In the genomic region with DNA sequence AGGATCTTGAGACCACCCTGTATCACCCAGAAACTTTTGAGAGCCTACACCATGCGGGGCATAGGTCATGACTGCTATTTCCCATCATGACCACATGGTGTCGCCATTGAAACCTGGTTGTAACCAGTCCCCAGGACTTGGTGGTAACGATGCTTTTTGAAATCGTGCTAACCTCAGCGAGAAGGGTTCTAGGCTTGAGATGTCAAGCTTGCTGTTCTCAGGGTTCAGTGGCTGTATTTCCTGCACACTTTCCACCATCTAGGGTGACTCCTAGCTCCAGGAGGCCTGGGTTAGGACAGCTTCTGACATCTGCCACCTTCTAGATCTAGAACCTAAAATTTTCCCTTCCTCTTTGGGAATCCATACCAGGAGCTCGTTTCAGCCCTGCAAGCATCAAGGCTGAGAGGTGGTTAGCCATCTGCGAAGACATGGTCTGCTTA, we compare ENCODE assay signal across 8 cellular contexts. TPM values are rescaled to one million over a fixed set of nuclear protein-coding genes. Genes with fewer than 3 reads are reported as not detected.
A peak's percentile ranks its signal among the peaks of the same experiment; 100 is the strongest.
DNase-seq lines count a peak whose midpoint lies in the region; ATAC-seq, FAIRE-seq and TF ChIP-seq lines count a peak whose summit lies in the region.

No MANE protein-coding gene starts in this region.

- H3K36me3 Mint-ChIP-seq in Calu3 (ENCODE audit: insufficient read depth, unreplicated experiment): no peaks in the 10 kb centered on the region
- H3K36me3 Mint-ChIP-seq in naive thymus-derived CD8-positive, alpha-beta T cell: no peaks in the 10 kb centered on the region

- H2AFZ ChIP-seq in OCI-LY3 (ENCODE audit: low read depth, low read length): peak overlapping the region; percentile 97; the same call in 1 of the 2 replicates

- CTCF ChIA-PET in Calu3 (lab: Charles Lee): interaction anchor here (0.6 to 1.9 kb wide), 8 partner anchors 9 to 205 kb away, joined by 3 to 7 read pairs (median 4); a partner anchor contains a TSS

- no peak overlapping the region for H3K27ac Mint-ChIP-seq in Calu3 (ENCODE audit: unreplicated experiment)
- H3K27ac Mint-ChIP-seq in naive thymus-derived CD8-positive, alpha-beta T cell: peak overlapping the region in 1 of 10 donors; percentile 10

- no peak overlapping the region for H3K27ac ChIP-seq in OCI-LY3 (ENCODE audit: low read length)
- H3K27ac ChIP-seq in esophagus squamous epithelium: no peak overlapping the region

- H3K9me3 Mint-ChIP-seq in Calu3 (ENCODE audit: low read depth, unreplicated experiment): no peaks in the 10 kb centered on the region
- H3K9me3 Mint-ChIP-seq in naive thymus-derived CD8-positive, alpha-beta T cell: no peaks in the 10 kb centered on the region

- BruUV-seq in Calu3 (replicated peaks; lab: Mats Ljungman, UMichigan): no TSS peak

- H3K4me3 ChIP-seq in OCI-LY3 (ENCODE audit: low read length) (peak overlapping the region; percentile 64), esophagus squamous epithelium (no peak overlapping the region)

- H3K27me3 Mint-ChIP-seq in Calu3 (ENCODE audit: unreplicated experiment): no peaks in the 10 kb centered on the region
- H3K27me3 Mint-ChIP-seq in naive thymus-derived CD8-positive, alpha-beta T cell: no peaks in the 10 kb centered on the region

- POLR2A ChIA-PET in naive thymus-derived CD8-positive, alpha-beta T cell (lab: Charles Lee): interaction anchor here (0.6 to 0.7 kb wide), 5 partner anchors 16 to 268 kb away, joined by 3 to 6 read pairs (median 4); no protein-coding TSS in a partner anchor

- H3K36me3 ChIP-seq in OCI-LY3 (replicated peaks; ENCODE audit: low read depth, low read length) (no peaks in the 10 kb centered on the region), esophagus squamous epithelium (no peaks in the 10 kb centered on the region)

- no peak for TF ChIP-seq POLR2A in esophagus squamous epithelium (IDR thresholded peaks at IDR 0.05)

- no peaks in the 10 kb centered on the region for H3K27me3 ChIP-seq in OCI-LY3 (ENCODE audit: low read depth, low read length)
- no peaks in the 10 kb centered on the region for H3K27me3 ChIP-seq in esophagus squamous epithelium

- H3K9me3 ChIP-seq in OCI-LY3 (ENCODE audit: insufficient read depth, low read length) (no peaks in the 10 kb centered on the region), esophagus squamous epithelium (no peaks in the 10 kb centered on the region)

- peaks cover 13% of the 10 kb centered on the region for H3K4me1 ChIP-seq in OCI-LY3 (ENCODE audit: low read length)
- H3K4me1 ChIP-seq in esophagus squamous epithelium: peaks cover 0 to 5% (median 0%) of the 10 kb centered on the region in 3 donors

- H3K9ac ChIP-seq in OCI-LY3 (ENCODE audit: low read length): no peak overlapping the region

- peak overlapping the region; percentile 76 for H3K4me2 ChIP-seq in OCI-LY3 (ENCODE audit: low read length)

- H3K4me3 Mint-ChIP-seq in Calu3 (ENCODE audit: low read depth, unreplicated experiment): no peak overlapping the region
- H3K4me3 Mint-ChIP-seq in naive thymus-derived CD8-positive, alpha-beta T cell: no peak overlapping the region

- H4K20me1 ChIP-seq in OCI-LY3 (ENCODE audit: insufficient read depth, low read length): no peaks in the 10 kb centered on the region

- TF ChIP-seq CTCF in Calu3 (IDR thresholded peaks at IDR 0.05; ENCODE audit: unreplicated experiment) (no peak), OCI-LY3 (IDR thresholded peaks at IDR 0.05; ENCODE audit: low read depth, low read length) (peak; percentile 68), esophagus squamous epithelium (IDR thresholded peaks at IDR 0.05) (peak; percentile 56 to 83 (median 74))

- intact Hi-C loops in Calu3 (cut with micrococcal nuclease; ENCODE audit: unreplicated experiment) (loop anchor here (5.0 kb wide), 2 partner anchors 77 to 207 kb away; a partner anchor contains a TSS), esophagus squamous epithelium (cut with DNase I) (no loop called here)

- H3K79me2 ChIP-seq in OCI-LY3 (ENCODE audit: low read length): no peaks in the 10 kb centered on the region

- ATAC-seq in naive thymus-derived CD8-positive, alpha-beta T cell: peak; percentile 93 to 96
- no peak for ATAC-seq in HG03196 (IDR thresholded peaks at IDR 0.05; ENCODE audit: unreplicated experiment)

- peak; percentile 96 for FAIRE-seq in HTR-8/SVneo (lab: Jason Lieb, UNC)

- DNase-seq in Calu3: peak; percentile 61
- peak; percentile 86 for DNase-seq in HTR-8/SVneo (ENCODE audit: insufficient read length, low spot score)
- DNase-seq in activated T-cell treated with anti-CD3 and anti-CD28 coated beads for 4 hours: peak; percentile 48
- DNase-seq in esophagus squamous epithelium (lab: John Stamatoyannopoulos, UW): no peak
- DNase-seq in naive thymus-derived CD8-positive, alpha-beta T cell: peak; percentile 19 to 83 (median 62)
- DNase-seq in superior temporal gyrus (ENCODE audit: extremely low spot score): peak; percentile 92

- H3K4me1 Mint-ChIP-seq in Calu3 (ENCODE audit: low read depth, unreplicated experiment): no peaks in the 10 kb centered on the region
- H3K4me1 Mint-ChIP-seq in naive thymus-derived CD8-positive, alpha-beta T cell: peaks cover 0 to 4% (median 2%) of the 10 kb centered on the region in 4 donors

- WGBS in esophagus squamous epithelium, 2 donors: 0 to 6% methylated on average over 3 to 7 of the region's 7 CpGs

RNA-seq across cellular contexts. Expression of a gene that starts 13.0 kb away (rescaled TPM):
- 1.4 and 2.1 TPM in 2 replicates for total RNA-seq in Calu3 (2022)
- total RNA-seq in esophagus squamous epithelium: under 1 TPM in 1 of 4 donors, not detected in 3; 0.27 TPM
- 1 to 10 TPM; 4.3 to 6.1 TPM for total RNA-seq in naive thymus-derived CD8-positive, alpha-beta T cell
- 10 to 100 TPM; 11.6 to 18.9 (median 13.7) TPM for polyA plus RNA-seq in naive thymus-derived CD8-positive, alpha-beta T cell

RNA-seq across cellular contexts. Expression of a gene that starts 54.2 kb away (rescaled TPM):
- total RNA-seq in Calu3 (2022): 52.0 and 52.5 TPM in 2 replicates
- 10 to 100 TPM; 52.5 to 88.2 (median 73.5) TPM for total RNA-seq in esophagus squamous epithelium
- total RNA-seq in naive thymus-derived CD8-positive, alpha-beta T cell: 10 to 100 TPM; 57.2 to 64.5 TPM
- 10 to 100 TPM; 42.7 to 56.5 (median 50.4) TPM for polyA plus RNA-seq in naive thymus-derived CD8-positive, alpha-beta T cell
